ENCODE assay signal across 1 cellular context in genomic region chr2:69437751-69438154, GRCh38.
TF ChIP-seq lines count a peak whose summit lies in the region.

No MANE protein-coding gene starts in this region.

TF ChIP-seq in K562, 482 proteins besides CTCF, POLR2A, EP300 and RAD21 (continued from another document):
- TF ChIP-seq, protein P1, sequence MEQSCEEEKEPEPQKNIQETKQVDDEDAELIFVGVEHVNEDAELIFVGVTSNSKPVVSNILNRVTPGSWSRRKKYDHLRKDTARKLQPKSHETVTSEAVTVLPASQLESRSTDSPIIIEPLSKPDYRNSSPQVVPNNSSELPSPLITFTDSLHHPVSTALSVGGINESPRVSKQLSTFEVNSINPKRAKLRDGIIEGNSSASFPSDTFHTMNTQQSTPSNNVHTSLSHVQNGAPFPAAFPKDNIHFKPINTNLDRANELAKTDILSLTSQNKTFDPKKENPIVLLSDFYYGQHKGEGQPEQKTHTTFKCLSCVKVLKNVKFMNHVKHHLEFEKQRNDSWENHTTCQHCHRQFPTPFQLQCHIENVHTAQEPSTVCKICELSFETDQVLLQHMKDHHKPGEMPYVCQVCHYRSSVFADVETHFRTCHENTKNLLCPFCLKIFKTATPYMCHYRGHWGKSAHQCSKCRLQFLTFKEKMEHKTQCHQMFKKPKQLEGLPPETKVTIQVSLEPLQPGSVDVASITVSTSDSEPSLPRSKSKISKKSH (CRISPR knock-in tag; IDR thresholded peaks at IDR 0.05): no peak
